Comparison of ENCODE assay signal across 1 cellular context in genomic region chr16:84593825-84594724, GRCh38.
TF ChIP-seq lines count a peak whose summit lies in the region.

No MANE protein-coding gene starts in this region.

TF ChIP-seq in K562, 482 proteins besides CTCF, POLR2A, EP300 and RAD21 (continued from another document and continues in another):
- peak; percentile 79 to 90 for TF ChIP-seq MNT (conservative IDR thresholded peaks at IDR 0.05)
- no peak for TF ChIP-seq SAP30 (IDR thresholded peaks at IDR 0.05; ENCODE audit: borderline replicate concordance, insufficient read depth, low read depth, low read length, poor library complexity, severe bottlenecking)
- TF ChIP-seq ILF3 (IDR thresholded peaks at IDR 0.05; ENCODE audit: borderline replicate concordance): no peak
- no peak for TF ChIP-seq DDX20 (tag; IDR thresholded peaks at IDR 0.05; ENCODE audit: low read depth)
- TF ChIP-seq NR2F6 (CRISPR knock-in tag; IDR thresholded peaks at IDR 0.05): no peak
- TF ChIP-seq ELF2 (CRISPR knock-in tag; IDR thresholded peaks at IDR 0.05): no peak
- peak in 1 of 2 experiments; percentile 40; a peak in 2 of 4 replicates for TF ChIP-seq FOXK2 (conservative IDR thresholded peaks at IDR 0.05 in 1 of 2, IDR thresholded peaks at IDR 0.05 in 1 of 2; ENCODE audit: low read depth in 2 of 2)
- 0 out of 2 replicates have a peak, but pooled peaks have one; percentile 23 for TF ChIP-seq CREM (IDR thresholded peaks at IDR 0.05; ENCODE audit: low read depth)
- TF ChIP-seq CLOCK (CRISPR knock-in tag; IDR thresholded peaks at IDR 0.05; ENCODE audit: borderline replicate concordance): no peak
- TF ChIP-seq SMARCE1 (IDR thresholded peaks at IDR 0.05): peak; percentile 95
- peak; percentile 47 for TF ChIP-seq C11orf30 (IDR thresholded peaks at IDR 0.05; ENCODE audit: low read depth)
- no peak for TF ChIP-seq YBX1 (IDR thresholded peaks at IDR 0.05)
- TF ChIP-seq NEUROD1 (IDR thresholded peaks at IDR 0.05; ENCODE audit: borderline replicate concordance, low read depth, low read length, partially characterized antibody): peak; percentile 41
- TF ChIP-seq CBX2 (IDR thresholded peaks at IDR 0.05; ENCODE audit: insufficient read depth, low read length, poor library complexity, severe bottlenecking): no peak
- no peak for TF ChIP-seq HNRNPL (IDR thresholded peaks at IDR 0.05; ENCODE audit: low read depth, low read length)
- TF ChIP-seq KLF16 (IDR thresholded peaks at IDR 0.05): peak; percentile 60; the same call in 1 of the 2 replicates
- no peak for TF ChIP-seq ZNF696 (CRISPR knock-in tag; conservative IDR thresholded peaks at IDR 0.05)
- TF ChIP-seq SIRT6 (IDR thresholded peaks at IDR 0.05; ENCODE audit: low read depth, low read length): no peak
- TF ChIP-seq NFATC3 (IDR thresholded peaks at IDR 0.05): no peak
- TF ChIP-seq MEF2D (tag; conservative IDR thresholded peaks at IDR 0.05; ENCODE audit: low read depth): peak; percentile 75
- TF ChIP-seq DNMT1 (IDR thresholded peaks at IDR 0.05): no peak
- TF ChIP-seq BCLAF1 (IDR thresholded peaks at IDR 0.05; ENCODE audit: borderline replicate concordance in 1 of 2, control insufficient read depth in 1 of 2, low read depth in 2 of 2, low read length in 1 of 2): no peak
- peak; percentile 58; the same call in 1 of the 2 replicates for TF ChIP-seq MECOM (CRISPR knock-in tag; IDR thresholded peaks at IDR 0.05)
- TF ChIP-seq NFXL1 (CRISPR knock-in tag; IDR thresholded peaks at IDR 0.05): no peak
- TF ChIP-seq, protein P1, sequence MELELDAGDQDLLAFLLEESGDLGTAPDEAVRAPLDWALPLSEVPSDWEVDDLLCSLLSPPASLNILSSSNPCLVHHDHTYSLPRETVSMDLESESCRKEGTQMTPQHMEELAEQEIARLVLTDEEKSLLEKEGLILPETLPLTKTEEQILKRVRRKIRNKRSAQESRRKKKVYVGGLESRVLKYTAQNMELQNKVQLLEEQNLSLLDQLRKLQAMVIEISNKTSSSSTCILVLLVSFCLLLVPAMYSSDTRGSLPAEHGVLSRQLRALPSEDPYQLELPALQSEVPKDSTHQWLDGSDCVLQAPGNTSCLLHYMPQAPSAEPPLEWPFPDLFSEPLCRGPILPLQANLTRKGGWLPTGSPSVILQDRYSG (tag; conservative IDR thresholded peaks at IDR 0.05; ENCODE audit: low read depth): peak; percentile 55; the same call in 1 of the 2 replicates
- TF ChIP-seq RERE (CRISPR knock-in tag; IDR thresholded peaks at IDR 0.05; ENCODE audit: borderline replicate concordance): no peak
- TF ChIP-seq ADNP (tag; IDR thresholded peaks at IDR 0.05): peak; percentile 49; the same call in 1 of the 2 replicates
- TF ChIP-seq CBFB (CRISPR knock-in tag; IDR thresholded peaks at IDR 0.05): 0 out of 2 replicates have a peak, but pooled peaks have one; percentile 61
- TF ChIP-seq ZMIZ1 (IDR thresholded peaks at IDR 0.05; ENCODE audit: low read depth in 2 of 2, low read length in 2 of 2): no peak
- no peak for TF ChIP-seq LARP7 (IDR thresholded peaks at IDR 0.05)
- peak; percentile 85 for TF ChIP-seq MAX (CRISPR knock-in tag; IDR thresholded peaks at IDR 0.05)
- TF ChIP-seq ETS1 (conservative IDR thresholded peaks at IDR 0.05; ENCODE audit: control insufficient read depth, low read depth, low read length): peak; percentile 27; the same call in 1 of the 2 replicates
- no peak for TF ChIP-seq SMAD2 (IDR thresholded peaks at IDR 0.05; ENCODE audit: low read depth, low read length)
- TF ChIP-seq ZNF444 (CRISPR knock-in tag; IDR thresholded peaks at IDR 0.05): no peak
- no peak for TF ChIP-seq XRCC3 (IDR thresholded peaks at IDR 0.05)
- 0 out of 2 replicates have a peak, but pooled peaks have one; percentile 13 for TF ChIP-seq HMG20A (CRISPR knock-in tag; conservative IDR thresholded peaks at IDR 0.05)
- TF ChIP-seq ZNF280B (CRISPR knock-in tag; IDR thresholded peaks at IDR 0.05): no peak
- TF ChIP-seq MTA2 (IDR thresholded peaks at IDR 0.05; ENCODE audit: low read depth): peak; percentile 66
